Comparison of ENCODE assay signal across 25 cellular contexts in genomic region chr12:32366704-32367103, GRCh38. TPM values are rescaled to one million over a fixed set of nuclear protein-coding genes. Genes with fewer than 3 reads are reported as not detected.
DNase-seq lines count a peak whose midpoint lies in the region; ATAC-seq, FAIRE-seq and TF ChIP-seq lines count a peak whose summit lies in the region.
"Had no signal": no experiment of that assay in that cellular context is flagged by ENCODE, and none has a peak within 500 bp of the region (broad histone marks: within the 10 kb centered on the region; RNA-seq: fewer than 3 reads in every experiment).

No MANE protein-coding gene starts in this region.

- TF ChIP-seq CTCF in A549 (IDR thresholded peaks at IDR 0.05) = no peak

- TF ChIP-seq EP300 in A549 (IDR thresholded peaks at IDR 0.05) = no peak

- no peaks in the 10 kb centered on the region for H3K27me3 ChIP-seq in endocrine pancreas (ENCODE audit: control insufficient read depth, insufficient read depth, low read length)
- H3K27me3 ChIP-seq: BLaER1 had no signal

- no peak for ATAC-seq in A549
- ATAC-seq: HCT116 had no signal

- DNase-seq in A549 (ENCODE audit: low read depth in 1 of 2, low spot score in 1 of 2) = no peak
- peak; percentile 10 for DNase-seq in HT-29 (ENCODE audit: low spot score)
- DNase-seq in left kidney (ENCODE audit: low read depth, low spot score) = peak; percentile 46
- no peak for DNase-seq in 8988T
- no peak for DNase-seq in DMS79 (lab: John Stamatoyannopoulos, UW)
- no peak for DNase-seq in T-helper 9 cell
- no peak for DNase-seq in glomerular visceral epithelial cell (ENCODE audit: extremely low spot score)
- DNase-seq: Caco-2; CD4-positive, alpha-beta memory T cell; DMS 273 treated with DMSO at 0.1 percent for 48 hours; IMR-90; NCI-H1105 treated with DMSO at 0.1 percent for 48 hours; NCI-H2029 treated with DMSO at 0.1 percent for 48 hours; NCI-H345; NCI-H524 treated with DMSO at 0.1 percent for 48 hours; OCI-M1; Right ventricle myocardium superior had no signal

- POLR2A ChIA-PET in A549 (lab: Yijun Ruan, JAX) = no interaction called here

- H3K36me3 ChIP-seq in endocrine pancreas (ENCODE audit: control insufficient read depth, insufficient read depth, low read length) = no peaks in the 10 kb centered on the region
- H3K36me3 ChIP-seq: BLaER1 had no signal

- 81% methylated on average over 1 of the region's 1 CpG for WGBS in A549 (ENCODE audit: missing lambda C conversion rate)

- H3K9me3 ChIP-seq in A549 (no peaks in the 10 kb centered on the region), endocrine pancreas (ENCODE audit: control insufficient read depth, low read length) (no peaks in the 10 kb centered on the region)
- H3K9me3 ChIP-seq: BLaER1, Caco-2 had no signal

- H3K27ac ChIP-seq in A549 = peak overlapping the region in 1 of 2 experiments; percentile 32; a peak in 1 of 6 replicates
- H3K27ac ChIP-seq: BLaER1, HL-60, KMS-11 had no signal

- H3K4me2 ChIP-seq in A549 = peak overlapping the region; percentile 19; the same call in 2 of the 3 replicates
- H3K4me2 ChIP-seq: BLaER1, KMS-11 had no signal

- H3K4me1 ChIP-seq in A549 = peaks cover 15% of the 10 kb centered on the region; the same call in 2 of the 3 replicates
- peaks cover 10% of the 10 kb centered on the region for H3K4me1 ChIP-seq in endocrine pancreas (ENCODE audit: control insufficient read depth, insufficient read depth, low read length)

- no peak for TF ChIP-seq RAD21 in A549 (conservative IDR thresholded peaks at IDR 0.05 in 1 of 2, IDR thresholded peaks at IDR 0.05 in 1 of 2)

- no peak overlapping the region for H3K9ac ChIP-seq in endocrine pancreas (ENCODE audit: control insufficient read depth, insufficient read depth, low read length)
- H3K9ac ChIP-seq: BLaER1, KMS-11 had no signal

- CTCF ChIA-PET in A549 (lab: Yijun Ruan, JAX) = interaction anchor here (1.2 to 9.4 kb wide), 4 partner anchors 20 to 305 kb away, joined by 4 to 137 read pairs (median 4); partner anchors contain the start of gene FGD4

- no peak for TF ChIP-seq POLR2A in A549 (IDR thresholded peaks at IDR 0.05; ENCODE audit: low read length)

- no peak for FAIRE-seq in A549 (lab: Jason Lieb, UNC)
- FAIRE-seq: A204.1, GM18507, H1 had no signal

- H3K4me3 ChIP-seq in A549 (no peak overlapping the region), endocrine pancreas (ENCODE audit: control insufficient read depth, insufficient read depth, low read length) (peak overlapping the region; percentile 33)
- H3K4me3 ChIP-seq: BLaER1 had no signal

TF ChIP-seq in A549, 52 proteins besides CTCF, POLR2A, EP300 and RAD21:
- TF ChIP-seq HDAC2 (IDR thresholded peaks at IDR 0.05) (no peak), ATOH8 (CRISPR knock-in tag; IDR thresholded peaks at IDR 0.05; ENCODE audit: low read depth) (no peak), TFCP2L1 (CRISPR knock-in tag; IDR thresholded peaks at IDR 0.05) (no peak), TP53 (CRISPR knock-in tag; IDR thresholded peaks at IDR 0.05) (no peak), ESRRA (IDR thresholded peaks at IDR 0.05; ENCODE audit: borderline replicate concordance, low read length) (no peak), MAX (IDR thresholded peaks at IDR 0.05) (no peak), NR3C1 (IDR thresholded peaks at IDR 0.05) (no peak), HEYL (CRISPR knock-in tag; IDR thresholded peaks at IDR 0.05) (no peak), EHF (CRISPR knock-in tag; IDR thresholded peaks at IDR 0.05) (no peak), ZNF302 (CRISPR knock-in tag; IDR thresholded peaks at IDR 0.05) (no peak), CBX2 (IDR thresholded peaks at IDR 0.05; ENCODE audit: borderline replicate concordance, low read depth) (no peak), SREBF2 (IDR thresholded peaks at IDR 0.05) (no peak), ZSCAN20 (CRISPR knock-in tag; IDR thresholded peaks at IDR 0.05) (no peak), HOXB13 (CRISPR knock-in tag; IDR thresholded peaks at IDR 0.05; ENCODE audit: low read depth) (no peak), ELK1 (IDR thresholded peaks at IDR 0.05; ENCODE audit: low read depth, low read length) (no peak), RFX5 (IDR thresholded peaks at IDR 0.05) (no peak), PHF8 (IDR thresholded peaks at IDR 0.05; ENCODE audit: borderline replicate concordance, low read depth) (no peak), HMGXB4 (CRISPR knock-in tag; IDR thresholded peaks at IDR 0.05; ENCODE audit: borderline replicate concordance) (no peak), HOXA7 (CRISPR knock-in tag; IDR thresholded peaks at IDR 0.05) (no peak)
TF ChIP-seq in A549: peak in this region for 0.

RNA-seq across cellular contexts. Expression of gene FGD4, which starts 32.7 kb away (rescaled TPM):
- polyA plus RNA-seq in A549 (2011; rRNA removed) (5.6 and 6.0 TPM in 2 replicates), A549 (2017; fragmentation: RNase III; extraction: RNeasy Plus Mini Kit Qiagen cat#74134 plus additional on column Dnase treatment) (1.7 to 2.2 TPM (median 2.0 TPM) in 3 replicates)
- polyA plus RNA-seq in A549 (2012; cell fraction: cytosol; rRNA removed) = 0.62 and 0.91 TPM in 2 replicates
- polyA plus RNA-seq in A549 (2012; cell fraction: nucleus; rRNA removed) = 1.0 and 1.4 TPM in 2 replicates
- polyA minus RNA-seq in A549 (2011; rRNA and poly(A)+ RNA removed) = 14.3 and 19.3 TPM in 2 replicates
- 17.3 and 19.2 TPM in 2 replicates for total RNA-seq in HT-29 (2014; rRNA removed; shearing (Covaris generic))

Comparison
In these comparisons a context has a peak if more than half of its experiments do, and no peak if none do; other contexts are left out.
1. DNase-seq: peak in HT-29 (single experiment) and left kidney (single experiment); none in A549 (0 of 2), 8988T (single experiment), DMS79 (single experiment), T-helper 9 cell (single experiment) and glomerular visceral epithelial cell (single experiment).